In genomic region chr6:27145731-27146455, GRCh38 we compare ENCODE assay signal across 8 cellular contexts.
DNase-seq lines count a peak whose midpoint lies in the region; ATAC-seq and TF ChIP-seq lines count a peak whose summit lies in the region.

No MANE protein-coding gene starts in this region.

- H2AFZ ChIP-seq in Loucy (ENCODE audit: low read length), result no peak overlapping the region

- H3K4me3 ChIP-seq in Loucy (ENCODE audit: low read length, poor library complexity, severe bottlenecking), result peak overlapping the region; percentile 91
- peak overlapping the region; percentile 44 to 85 for H3K4me3 ChIP-seq in aorta (ENCODE audit: low read length in 2 of 2)

- H3F3A ChIP-seq in Loucy (ENCODE audit: low read depth), result peaks cover 13% of the 10 kb centered on the region

- ATAC-seq in GM19043 (IDR thresholded peaks at IDR 0.05; ENCODE audit: low read depth, unreplicated experiment) (peak; percentile 23), aorta (ENCODE audit: low FRiP score) (peak; percentile 84)

- WGBS in aorta, 2 donors, result 0% methylated on average over 25 of the region's 25 CpGs

- H3K9me3 ChIP-seq in Loucy (ENCODE audit: insufficient read depth, low read depth, low read length) (no peaks in the 10 kb centered on the region), aorta (ENCODE audit: control insufficient read depth, low read length) (no peaks in the 10 kb centered on the region)

- H3K79me2 ChIP-seq in Loucy (ENCODE audit: insufficient read depth, low read length), result peaks cover 48% of the 10 kb centered on the region

- intact Hi-C loops in aorta (cut with DNase I), result loop anchor here (2.0 to 10.0 kb wide), 3 partner anchors 13 to 989 kb away; partner anchors contain the start of gene ABT1 (in 1 of the 2)

- no peak for TF ChIP-seq CTCF in Loucy (conservative IDR thresholded peaks at IDR 0.05; ENCODE audit: low read length)

- H3K27me3 ChIP-seq in Loucy (ENCODE audit: insufficient read depth, low read length, poor library complexity, severe bottlenecking), result no peaks in the 10 kb centered on the region
- no peaks in the 10 kb centered on the region for H3K27me3 ChIP-seq in aorta (ENCODE audit: control insufficient read depth in 1 of 2, insufficient read depth in 2 of 2, low read length in 1 of 2)

- peaks cover 54% of the 10 kb centered on the region for H3K4me1 ChIP-seq in Loucy (ENCODE audit: insufficient read depth, low read length, poor library complexity, severe bottlenecking)
- H3K4me1 ChIP-seq in aorta (ENCODE audit: control insufficient read depth in 1 of 2, insufficient read depth in 2 of 2, low read length in 2 of 2), result no peaks in the 10 kb centered on the region

- H3K9me2 ChIP-seq in Loucy (replicated peaks; ENCODE audit: low read depth, low read length), result no peaks in the 10 kb centered on the region

- no peaks in the 10 kb centered on the region for H4K20me1 ChIP-seq in Loucy (ENCODE audit: insufficient read depth, low read length, poor library complexity, severe bottlenecking)

- H3K4me2 ChIP-seq in Loucy (ENCODE audit: low read depth, low read length, poor library complexity, severe bottlenecking), result peak overlapping the region; percentile 74

- in situ Hi-C loops in ACHN (cut with HindIII; ENCODE audit: low pct_ligation_motif_present, low pct_unique_long_range_greater_than_20kb, low sequenced_read_pairs), result no loop called here

- peak overlapping the region; percentile 99 for H3K9ac ChIP-seq in Loucy (ENCODE audit: low read depth, low read length, poor library complexity, severe bottlenecking)

- peak; percentile 86 for DNase-seq in ACHN
- peak; percentile 93 for DNase-seq in RPMI7951 (ENCODE audit: low read depth)
- DNase-seq in activated T-helper 9 cell treated with anti-CD3 and anti-CD28 coated beads, Interleukin-2, amount 50 U/mL, for 16 hours (ENCODE audit: low read depth), result peak; percentile 46
- DNase-seq in foreskin melanocyte, result peak; percentile 93
- DNase-seq in nucleus accumbens (lab: John Stamatoyannopoulos, UW), result peak in 40 of 56 donors; percentile 3 to 84 (median 39)
- DNase-seq in aorta, result peak; percentile 84 to 89

- no peaks in the 10 kb centered on the region for H3K36me3 ChIP-seq in Loucy (ENCODE audit: insufficient read depth, low read length)
- no peaks in the 10 kb centered on the region for H3K36me3 ChIP-seq in aorta (ENCODE audit: control insufficient read depth in 1 of 2, insufficient read depth in 2 of 2, low read length in 1 of 2)

- peak overlapping the region; percentile 67 to 82 for H3K27ac ChIP-seq in aorta (ENCODE audit: low read depth in 1 of 2, low read length in 2 of 2)

Comparison
In these comparisons a context has a peak if more than half of its experiments do, and no peak if none do; other contexts are left out.
1. Peak in every context shown above with its lines: DNase-seq, ATAC-seq, H3K4me3 ChIP-seq and H3K27ac ChIP-seq.
2. DNase-seq: peak in every context shown above with its lines; median percentile 93 in RPMI7951; 93 in foreskin melanocyte; 86 in aorta; 86 in ACHN; 46 in activated T-helper 9 cell treated with anti-CD3 and anti-CD28 coated beads, Interleukin-2, amount 50 U/mL, for 16 hours; 39 in nucleus accumbens.